ENCODE assay signal across 13 cellular contexts in genomic region chr11:75141166-75141565, GRCh38. TPM values are rescaled to one million over a fixed set of nuclear protein-coding genes. Genes with fewer than 3 reads are reported as not detected.
DNase-seq lines count a peak whose midpoint lies in the region; ATAC-seq and TF ChIP-seq lines count a peak whose summit lies in the region.
"Had no signal": no experiment of that assay in that cellular context is flagged by ENCODE, and none has a peak within 500 bp of the region (broad histone marks: within the 10 kb centered on the region; RNA-seq: fewer than 3 reads in every experiment).

No MANE protein-coding gene starts in this region.

- H3K27me3 ChIP-seq in HCT116 (ENCODE audit: insufficient read depth, low read length): no peaks in the 10 kb centered on the region
- H3K27me3 ChIP-seq in ovary: no peaks in the 10 kb centered on the region
- H3K27me3 ChIP-seq in neural progenitor cell: no peaks in the 10 kb centered on the region

- no peaks in the 10 kb centered on the region for H3K9me2 ChIP-seq in HCT116 (ENCODE audit: insufficient read depth)

- H3K4me3 ChIP-seq in HCT116 (replicated peaks in 1 of 2; ENCODE audit: low read depth in 1 of 2, low read length in 2 of 2) (no peak overlapping the region), ovary (no peak overlapping the region), neural progenitor cell (no peak overlapping the region)

- no peak for TF ChIP-seq EP300 in ovary (IDR thresholded peaks at IDR 0.05)

- POLR2A ChIA-PET in HCT116 (lab: Charles Lee): interaction anchor here (1.0 to 1.5 kb wide), 3 partner anchors 13 to 108 kb away, joined by 3 to 8 read pairs (median 5); no protein-coding TSS in a partner anchor

- TF ChIP-seq CTCF in HCT116 (IDR thresholded peaks at IDR 0.05 in 2 of 3, conservative IDR thresholded peaks at IDR 0.05 in 1 of 3; ENCODE audit: borderline replicate concordance in 1 of 3, insufficient read depth in 1 of 3, low read depth in 2 of 3, low read length in 2 of 3): no peak
- no peak for TF ChIP-seq CTCF in chondrocyte (IDR thresholded peaks at IDR 0.05)
- TF ChIP-seq CTCF in ovary (IDR thresholded peaks at IDR 0.05): no peak
- TF ChIP-seq CTCF in neural progenitor cell (IDR thresholded peaks at IDR 0.05): no peak

- H3K36me3 ChIP-seq in HCT116 (ENCODE audit: control insufficient read depth in 1 of 2, insufficient read depth in 2 of 2, low read length in 2 of 2) (no peaks in the 10 kb centered on the region), ovary (no peaks in the 10 kb centered on the region), neural progenitor cell (no peaks in the 10 kb centered on the region)

- no peak for ATAC-seq in HCT116
- no peak for ATAC-seq in stimulated activated effector memory CD8-positive, alpha-beta T cell treated with anti-CD3 and anti-CD28 coated beads, Interleukin-12 subunit alpha, Interleukin-12 subunit beta, amount 100 ng/mL, for 72 hours

- H3K27ac Mint-ChIP-seq in activated naive CD4-positive, alpha-beta T cell treated with anti-CD3 and anti-CD28 coated beads, Interleukin-2, amount 50 U/mL, for 24 hours: peak overlapping the region; percentile 79
- H3K27ac Mint-ChIP-seq in chondrocyte (ENCODE audit: unreplicated experiment) (peak overlapping the region; percentile 55), neural progenitor cell (no peak overlapping the region)
- H3K27ac Mint-ChIP-seq in stimulated activated effector memory CD8-positive, alpha-beta T cell treated with anti-CD3 and anti-CD28 coated beads, Interleukin-12 subunit alpha, Interleukin-12 subunit beta, amount 100 ng/mL, for 72 hours: peak overlapping the region; percentile 9

- no peak for DNase-seq in activated naive CD4-positive, alpha-beta T cell treated with Interleukin-2 at 50 U/mL for 16 hours
- DNase-seq in HCT116 (ENCODE audit: low read depth, low spot score) (no peak), chondrocyte (ENCODE audit: low spot score) (no peak), ovary (no peak), putamen (ENCODE audit: low spot score) (no peak), neural progenitor cell (ENCODE audit: low spot score) (no peak)
- no peak for DNase-seq in stimulated activated effector memory CD8-positive, alpha-beta T cell treated with anti-CD3 and anti-CD28 coated beads, Interleukin-12 subunit alpha, Interleukin-12 subunit beta, amount 100 ng/mL, for 72 hours (ENCODE audit: low spot score in 2 of 2)
- DNase-seq: NCI-H2081 treated with DMSO at 0.1 percent for 48 hours, SIG-M5 had no signal

- H3K4me2 ChIP-seq in HCT116 (ENCODE audit: low read length) (peak overlapping the region; percentile 27; the same call in 1 of the 2 replicates), neural progenitor cell (no peak overlapping the region)

- H3K27ac ChIP-seq in HCT116 (ENCODE audit: low read depth, low read length) (no peak overlapping the region), ovary (no peak overlapping the region), neural progenitor cell (no peak overlapping the region)

- H3K27me3 Mint-ChIP-seq in activated naive CD4-positive, alpha-beta T cell treated with anti-CD3 and anti-CD28 coated beads, Interleukin-2, amount 50 U/mL, for 24 hours: no peaks in the 10 kb centered on the region
- H3K27me3 Mint-ChIP-seq in chondrocyte (ENCODE audit: low read depth) (peaks cover 19% of the 10 kb centered on the region), neural progenitor cell (ENCODE audit: insufficient read depth, low read depth) (peaks cover 10% of the 10 kb centered on the region)

- H3K79me2 ChIP-seq in HCT116 (ENCODE audit: insufficient read depth, low read length) (no peaks in the 10 kb centered on the region), neural progenitor cell (ENCODE audit: low read depth) (no peaks in the 10 kb centered on the region)

- TF ChIP-seq POLR2A in HCT116 (IDR thresholded peaks at IDR 0.05; ENCODE audit: borderline replicate concordance, extremely low read depth, insufficient read depth, insufficient read length) (no peak), ovary (IDR thresholded peaks at IDR 0.05) (no peak)

- no peaks in the 10 kb centered on the region for H3K36me3 Mint-ChIP-seq in activated naive CD4-positive, alpha-beta T cell treated with anti-CD3 and anti-CD28 coated beads, Interleukin-2, amount 50 U/mL, for 24 hours
- peaks cover 4% of the 10 kb centered on the region for H3K36me3 Mint-ChIP-seq in chondrocyte (ENCODE audit: low read depth)
- no peaks in the 10 kb centered on the region for H3K36me3 Mint-ChIP-seq in stimulated activated effector memory CD8-positive, alpha-beta T cell treated with anti-CD3 and anti-CD28 coated beads, Interleukin-12 subunit alpha, Interleukin-12 subunit beta, amount 100 ng/mL, for 72 hours
- no peaks in the 10 kb centered on the region for H3K36me3 Mint-ChIP-seq in neural progenitor cell
- H3K36me3 Mint-ChIP-seq: CD14-positive monocyte had no signal

- H3K9me3 ChIP-seq in HCT116 (ENCODE audit: control insufficient read depth in 1 of 2, insufficient read depth in 1 of 2, low read depth in 1 of 2, low read length in 2 of 2) (no peaks in the 10 kb centered on the region), ovary (no peaks in the 10 kb centered on the region), neural progenitor cell (ENCODE audit: low read depth) (no peaks in the 10 kb centered on the region)

- RAD21 ChIA-PET in HCT116 (lab: Charles Lee; ENCODE audit: low non-redundant PET in 1 of 2, low total read pairs in 2 of 2, uncharacterized antibody in 2 of 2, unreplicated experiment in 2 of 2): interaction anchor here (1.0 to 2.2 kb wide), 10 partner anchors 64 to 212 kb away, joined by 3 to 21 read pairs (median 5); no protein-coding TSS in a partner anchor

- CTCF ChIA-PET in HCT116 (lab: Charles Lee): interaction anchor here (0.6 to 9.1 kb wide), 28 partner anchors 9 to 247 kb away, joined by 3 to 255 read pairs (median 5); partner anchors contain the start of genes SLCO2B1 and TPBGL

- no peaks in the 10 kb centered on the region for H3F3A ChIP-seq in neural progenitor cell (ENCODE audit: low read depth)

- H4K20me1 ChIP-seq in HCT116 (ENCODE audit: insufficient read depth): no peaks in the 10 kb centered on the region
- H4K20me1 ChIP-seq in neural progenitor cell (ENCODE audit: low read depth): no peaks in the 10 kb centered on the region

- intact Hi-C loops in HCT116 (cut with micrococcal nuclease): loop anchor here (2.0 kb wide), 2 partner anchors 100 to 118 kb away; partner anchors contain the start of gene TPBGL
- intact Hi-C loops in ovary (cut with DNase I): loop anchor here (5.0 kb wide), 3 partner anchors 61 to 106 kb away; partner anchors contain the start of gene TPBGL (in 1 of the 4)

- no peak overlapping the region for H3K4me3 Mint-ChIP-seq in activated naive CD4-positive, alpha-beta T cell treated with anti-CD3 and anti-CD28 coated beads, Interleukin-2, amount 50 U/mL, for 24 hours
- H3K4me3 Mint-ChIP-seq in chondrocyte (ENCODE audit: unreplicated experiment): no peak overlapping the region
- no peak overlapping the region for H3K4me3 Mint-ChIP-seq in stimulated activated effector memory CD8-positive, alpha-beta T cell treated with anti-CD3 and anti-CD28 coated beads, Interleukin-12 subunit alpha, Interleukin-12 subunit beta, amount 100 ng/mL, for 72 hours
- H3K4me3 Mint-ChIP-seq in neural progenitor cell: no peak overlapping the region
- H3K4me3 Mint-ChIP-seq: CD14-positive monocyte had no signal

- no peak for TF ChIP-seq RAD21 in HCT116 (IDR thresholded peaks at IDR 0.05; ENCODE audit: low read depth)

- H3K4me1 ChIP-seq in HCT116 (ENCODE audit: control insufficient read depth in 1 of 2, insufficient read depth in 2 of 2, low read length in 2 of 2) (peaks cover 10 to 28% of the 10 kb centered on the region in 2 experiments), ovary (ENCODE audit: insufficient read depth) (no peaks in the 10 kb centered on the region), neural progenitor cell (no peaks in the 10 kb centered on the region)

- H3K9ac ChIP-seq in HCT116 (ENCODE audit: low read length): no peak overlapping the region
- no peak overlapping the region for H3K9ac ChIP-seq in neural progenitor cell

- H3K4me1 Mint-ChIP-seq in activated naive CD4-positive, alpha-beta T cell treated with anti-CD3 and anti-CD28 coated beads, Interleukin-2, amount 50 U/mL, for 24 hours: peaks cover 45% of the 10 kb centered on the region
- H3K4me1 Mint-ChIP-seq in chondrocyte (ENCODE audit: low read depth) (peaks cover 16% of the 10 kb centered on the region), neural progenitor cell (peaks cover 6% of the 10 kb centered on the region)
- H3K4me1 Mint-ChIP-seq in stimulated activated effector memory CD8-positive, alpha-beta T cell treated with anti-CD3 and anti-CD28 coated beads, Interleukin-12 subunit alpha, Interleukin-12 subunit beta, amount 100 ng/mL, for 72 hours: peaks cover 38% of the 10 kb centered on the region

- peak overlapping the region; percentile 75 for H2AFZ ChIP-seq in HCT116 (ENCODE audit: low read depth, low read length, poor library complexity, severe bottlenecking)
- no peak overlapping the region for H2AFZ ChIP-seq in neural progenitor cell (replicated peaks)

- WGBS in ovary, 3 donors: 42 to 54% (median 51%) methylated on average over 6 of the region's 6 CpGs

- H3K9me3 Mint-ChIP-seq in activated naive CD4-positive, alpha-beta T cell treated with anti-CD3 and anti-CD28 coated beads, Interleukin-2, amount 50 U/mL, for 24 hours: no peaks in the 10 kb centered on the region
- no peaks in the 10 kb centered on the region for H3K9me3 Mint-ChIP-seq in chondrocyte (ENCODE audit: low read depth)
- H3K9me3 Mint-ChIP-seq in stimulated activated effector memory CD8-positive, alpha-beta T cell treated with anti-CD3 and anti-CD28 coated beads, Interleukin-12 subunit alpha, Interleukin-12 subunit beta, amount 100 ng/mL, for 72 hours: no peaks in the 10 kb centered on the region
- no peaks in the 10 kb centered on the region for H3K9me3 Mint-ChIP-seq in neural progenitor cell

- no TSS peak for BruUV-seq in HCT116 (replicated peaks; lab: Mats Ljungman, UMichigan)

TF ChIP-seq in HCT116, 20 proteins besides CTCF, POLR2A, EP300 and RAD21 (continues in another document):
- TF ChIP-seq MAX (IDR thresholded peaks at IDR 0.05) (no peak), ATF3 (IDR thresholded peaks at IDR 0.05) (no peak)

RNA-seq across cellular contexts. Expression of gene SLCO2B1, which starts 9.7 kb away (rescaled TPM):
- 0.81 TPM for total RNA-seq in HCT116 (2021; ENCODE audit: unreplicated experiment)
- 0.01 and 0.03 TPM in 2 replicates for polyA plus RNA-seq in HCT116 (2012)
- 6.0 to 19.5 TPM (median 19.2 TPM) in 3 replicates for total RNA-seq in chondrocyte
- 10 to 100 TPM; 12.6 to 79.4 (median 21.8) TPM for total RNA-seq in ovary
- polyA plus RNA-seq in ovary: 10 to 100 TPM; 17.6 to 44.4 TPM
- 0.07 and 0.12 TPM in 2 replicates for total RNA-seq in neural progenitor cell (ENCODE audit: low replicate concordance)

RNA-seq across cellular contexts. Expression of gene OR2AT4, which starts 44.5 kb away (rescaled TPM):
- total RNA-seq in HCT116 (2021; ENCODE audit: unreplicated experiment) (not detected), chondrocyte (not detected in 3 replicates), ovary (not detected), neural progenitor cell (ENCODE audit: low replicate concordance) (0.22 TPM in 1 of 2 replicates, not detected in the other)
- polyA plus RNA-seq in HCT116 (2012): not detected in 2 replicates
- under 1 TPM in 1 of 2 donors, not detected in 1; 0.02 TPM for polyA plus RNA-seq in ovary
- total RNA-seq: A673, M059J had no signal
- polyA plus RNA-seq: CD14-positive monocyte had no signal
